15 cellular contexts compared by ENCODE assay signal in the genomic region with DNA sequence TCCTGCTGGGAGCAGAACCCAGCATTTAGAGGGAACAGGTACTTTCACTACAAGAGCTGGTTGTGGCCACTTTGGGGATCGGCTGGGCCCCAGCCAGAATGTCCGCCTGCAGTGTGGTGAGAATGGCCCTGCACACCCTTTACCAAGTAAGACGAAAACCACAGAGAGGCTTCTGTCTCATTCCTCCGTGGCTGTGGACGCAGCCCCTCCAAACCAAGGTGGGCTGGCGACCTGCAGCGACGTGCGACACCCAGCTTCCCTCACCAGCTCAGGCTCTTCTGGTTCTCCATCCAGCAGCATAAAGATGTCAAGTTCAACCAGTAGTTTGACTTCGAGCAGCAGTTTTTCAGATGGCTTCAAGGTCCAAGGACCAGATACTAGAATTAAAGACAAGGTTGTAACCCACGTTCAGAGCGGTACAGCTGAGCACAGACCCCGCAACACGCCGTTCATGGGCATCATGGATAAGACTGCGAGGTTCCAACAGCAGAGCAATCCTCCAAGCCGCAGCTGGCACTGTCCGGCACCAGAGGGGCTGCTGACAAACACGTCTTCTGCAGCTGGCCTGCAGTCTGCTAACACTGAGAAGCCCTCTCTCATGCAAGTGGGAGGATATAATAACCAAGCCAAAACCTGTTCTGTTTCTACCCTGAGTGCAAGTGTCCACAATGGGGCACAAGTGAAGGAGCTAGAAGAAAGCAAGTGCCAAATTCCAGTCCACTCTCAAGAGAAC. TPM values are rescaled to one million over a fixed set of nuclear protein-coding genes. Genes with fewer than 3 reads are reported as not detected.
"Had no signal": no experiment of that assay in that cellular context is flagged by ENCODE, and none has a peak within 500 bp of the region (broad histone marks: within the 10 kb centered on the region; RNA-seq: fewer than 3 reads in every experiment).

No MANE protein-coding gene starts in this region.

- H3K9me3 Mint-ChIP-seq: activated T-cell treated with anti-CD3 and anti-CD28 coated beads, Interleukin-2, amount 50 U/mL, for 72 hours; memory B cell; neural crest cell; stimulated activated effector memory CD8-positive, alpha-beta T cell treated with anti-CD3 and anti-CD28 coated beads, Interleukin-12 subunit alpha, Interleukin-12 subunit beta, amount 100 ng/mL, for 72 hours; T-helper 2 cell treated with Interferon-gamma antibody and Interleukin-4, amounts not matched to agents 5 μg/mL and 100 μg/mL, for 36 hours; type B pancreatic cell had no signal

- H3K27me3 ChIP-seq: ascending aorta, colonic mucosa had no signal

- H3K79me2 ChIP-seq: parathyroid adenoma had no signal

- H3K4me3 ChIP-seq: ascending aorta, colonic mucosa, smooth muscle cell had no signal

- FAIRE-seq: bronchial epithelial cell had no signal

- H3K4me3 Mint-ChIP-seq: activated T-cell treated with anti-CD3 and anti-CD28 coated beads, Interleukin-2, amount 50 U/mL, for 72 hours; memory B cell; neural crest cell; stimulated activated effector memory CD8-positive, alpha-beta T cell treated with anti-CD3 and anti-CD28 coated beads, Interleukin-12 subunit alpha, Interleukin-12 subunit beta, amount 100 ng/mL, for 72 hours; T-helper 2 cell treated with Interferon-gamma antibody and Interleukin-4, amounts not matched to agents 5 μg/mL and 100 μg/mL, for 36 hours; type B pancreatic cell had no signal

- H3K27me3 Mint-ChIP-seq: memory B cell, type B pancreatic cell had no signal

- H3K4me2 ChIP-seq: smooth muscle cell had no signal

- H2AFZ ChIP-seq: parathyroid adenoma had no signal

- H3K9ac ChIP-seq: parathyroid adenoma had no signal

- H3K4me1 Mint-ChIP-seq: memory B cell had no signal

- H3K27ac ChIP-seq: ascending aorta, colonic mucosa, parathyroid adenoma had no signal

- ATAC-seq: activated T-cell treated with anti-CD3 and anti-CD28 coated beads, Interleukin-2, amount 50 U/mL, for 72 hours; stimulated activated effector memory CD8-positive, alpha-beta T cell treated with anti-CD3 and anti-CD28 coated beads, Interleukin-12 subunit alpha, Interleukin-12 subunit beta, amount 100 ng/mL, for 72 hours had no signal

- H3K9me3 ChIP-seq: ascending aorta, colonic mucosa had no signal

- H3K27ac Mint-ChIP-seq: activated T-cell treated with anti-CD3 and anti-CD28 coated beads, Interleukin-2, amount 50 U/mL, for 72 hours; memory B cell; stimulated activated effector memory CD8-positive, alpha-beta T cell treated with anti-CD3 and anti-CD28 coated beads, Interleukin-12 subunit alpha, Interleukin-12 subunit beta, amount 100 ng/mL, for 72 hours; T-helper 2 cell treated with Interferon-gamma antibody and Interleukin-4, amounts not matched to agents 5 μg/mL and 100 μg/mL, for 36 hours had no signal

- H3K4me1 ChIP-seq: ascending aorta, colonic mucosa, parathyroid adenoma had no signal

- DNase-seq: activated CD4-positive, alpha-beta T cell treated with anti-CD3 and anti-CD28 coated beads, Interleukin-2, amount 50 U/mL, for 48 hours; activated T-cell treated with anti-CD3 and anti-CD28 coated beads, Interleukin-2, amount 50 U/mL, for 72 hours; colonic mucosa; effector memory CD4-positive, alpha-beta T cell; hippocampal formation; kidney glomerular epithelial cell had no signal

RNA-seq across cellular contexts. Expression of a gene that starts 56.2 kb away (rescaled TPM):
- total RNA-seq: ascending aorta had no signal
